ENCODE assay signal across 19 cellular contexts in genomic region chr2:102387763-102388546, GRCh38.
DNase-seq lines count a peak whose midpoint lies in the region; ATAC-seq and FAIRE-seq lines count a peak whose summit lies in the region.
"Had no signal": no experiment of that assay in that cellular context is flagged by ENCODE, and none has a peak within 500 bp of the region (broad histone marks: within the 10 kb centered on the region; RNA-seq: fewer than 3 reads in every experiment).

No MANE protein-coding gene starts in this region.

- peaks cover 21% of the 10 kb centered on the region for H3K4me1 Mint-ChIP-seq in stimulated activated naive CD8-positive, alpha-beta T cell treated with anti-CD3 and anti-CD28 coated beads, Interleukin-15, Interleukin-2, amounts not matched to agents 100 ng/mL and 50 ng/mL, for 24 hours (ENCODE audit: low read depth)
- H3K4me1 Mint-ChIP-seq in stimulated activated naive CD8-positive, alpha-beta T cell treated with anti-CD3 and anti-CD28 coated beads, Interleukin-15, amount 100 ng/mL, for 72 hours: peaks cover 41% of the 10 kb centered on the region
- H3K4me1 Mint-ChIP-seq: nephron progenitor cell had no signal

- peaks cover 78% of the 10 kb centered on the region for H3K36me3 Mint-ChIP-seq in stimulated activated naive CD8-positive, alpha-beta T cell treated with anti-CD3 and anti-CD28 coated beads, Interleukin-15, Interleukin-2, amounts not matched to agents 100 ng/mL and 50 ng/mL, for 24 hours (ENCODE audit: low read depth)

- ATAC-seq in stimulated activated naive CD8-positive, alpha-beta T cell treated with anti-CD3 and anti-CD28 coated beads, Interleukin-15, Interleukin-2, amounts not matched to agents 100 U/mL and 50 U/mL, for 24 hours: no peak
- ATAC-seq in GM21423 (IDR thresholded peaks at IDR 0.05; ENCODE audit: unreplicated experiment) (peak; percentile 42), HG03520 (IDR thresholded peaks at IDR 0.05; ENCODE audit: unreplicated experiment) (peak; percentile 59)
- no peak for ATAC-seq in stimulated activated naive CD8-positive, alpha-beta T cell treated with anti-CD3 and anti-CD28 coated beads, Interleukin-15, amount 100 ng/mL, for 72 hours
- ATAC-seq: body of pancreas, foreskin keratinocyte had no signal

- FAIRE-seq in HTR-8/SVneo (lab: Jason Lieb, UNC): no peak

- peak overlapping the region; percentile 16 for H3K27ac Mint-ChIP-seq in stimulated activated naive CD8-positive, alpha-beta T cell treated with anti-CD3 and anti-CD28 coated beads, Interleukin-15, Interleukin-2, amounts not matched to agents 100 ng/mL and 50 ng/mL, for 24 hours
- H3K27ac Mint-ChIP-seq in stimulated activated naive CD8-positive, alpha-beta T cell treated with anti-CD3 and anti-CD28 coated beads, Interleukin-15, amount 100 ng/mL, for 72 hours: peak overlapping the region; percentile 15 to 63
- H3K27ac Mint-ChIP-seq: nephron progenitor cell had no signal

- no peak overlapping the region for H3K4me3 Mint-ChIP-seq in stimulated activated naive CD8-positive, alpha-beta T cell treated with anti-CD3 and anti-CD28 coated beads, Interleukin-15, Interleukin-2, amounts not matched to agents 100 ng/mL and 50 ng/mL, for 24 hours
- no peak overlapping the region for H3K4me3 Mint-ChIP-seq in stimulated activated naive CD8-positive, alpha-beta T cell treated with anti-CD3 and anti-CD28 coated beads, Interleukin-15, amount 100 ng/mL, for 72 hours
- H3K4me3 Mint-ChIP-seq: nephron progenitor cell had no signal

- H3K27me3 Mint-ChIP-seq in stimulated activated naive CD8-positive, alpha-beta T cell treated with anti-CD3 and anti-CD28 coated beads, Interleukin-15, Interleukin-2, amounts not matched to agents 100 ng/mL and 50 ng/mL, for 24 hours: no peaks in the 10 kb centered on the region
- H3K27me3 Mint-ChIP-seq in stimulated activated naive CD8-positive, alpha-beta T cell treated with anti-CD3 and anti-CD28 coated beads, Interleukin-15, amount 100 ng/mL, for 72 hours: no peaks in the 10 kb centered on the region

- DNase-seq in stimulated activated naive CD8-positive, alpha-beta T cell treated with anti-CD3 and anti-CD28 coated beads, Interleukin-15, Interleukin-2, amounts not matched to agents 100 U/mL and 50 U/mL, for 24 hours: no peak
- no peak for DNase-seq in stimulated activated naive CD8-positive, alpha-beta T cell treated with anti-CD3 and anti-CD28 coated beads, Interleukin-15, amount 100 ng/mL, for 72 hours
- no peak for DNase-seq in HTR-8/SVneo (ENCODE audit: insufficient read length, low spot score)
- DNase-seq in NCI-H2029 (lab: John Stamatoyannopoulos, UW): no peak
- no peak for DNase-seq in stimulated activated naive CD4-positive, alpha-beta T cell treated with Interleukin-2 at 50 U/mL for 16 hours (lab: John Stamatoyannopoulos, UW)
- DNase-seq: activated CD4-positive, CD25-positive, alpha-beta regulatory T cell; activated naive CD4-positive, alpha-beta T cell treated with anti-CD3 and anti-CD28 coated beads, Interleukin-2, amount 50 U/mL, for 16 hours; body of pancreas; DND-41; foreskin keratinocyte; Kasumi-1; NCI-H1105; NCI-H69; nephron progenitor cell; OCI-M1; stimulated activated CD4-positive, alpha-beta T cell treated with anti-CD3 and anti-CD28 coated beads, Interleukin-4, amount 100 ng/mL, for 1 hour had no signal

- peaks cover 18% of the 10 kb centered on the region for H3K9me3 Mint-ChIP-seq in stimulated activated naive CD8-positive, alpha-beta T cell treated with anti-CD3 and anti-CD28 coated beads, Interleukin-15, Interleukin-2, amounts not matched to agents 100 ng/mL and 50 ng/mL, for 24 hours
- H3K9me3 Mint-ChIP-seq in stimulated activated naive CD8-positive, alpha-beta T cell treated with anti-CD3 and anti-CD28 coated beads, Interleukin-15, amount 100 ng/mL, for 72 hours: peaks cover 17 to 24% of the 10 kb centered on the region in 2 donors

Comparison
In these comparisons a context has a peak if more than half of its experiments do, and no peak if none do; other contexts are left out.
1. ATAC-seq: peak in GM21423 (single experiment) and HG03520 (single experiment); none in stimulated activated naive CD8-positive, alpha-beta T cell treated with anti-CD3 and anti-CD28 coated beads, Interleukin-15, Interleukin-2, amounts not matched to agents 100 U/mL and 50 U/mL, for 24 hours (single experiment) and stimulated activated naive CD8-positive, alpha-beta T cell treated with anti-CD3 and anti-CD28 coated beads, Interleukin-15, amount 100 ng/mL, for 72 hours (single experiment).